Comparison of ENCODE assay signal across 2 cellular contexts in genomic region chr9:93091056-93091452, GRCh38.
TF ChIP-seq lines count a peak whose summit lies in the region.

No MANE protein-coding gene starts in this region.

TF ChIP-seq in HCT116, 20 proteins besides CTCF, POLR2A, EP300 and RAD21:
- TF ChIP-seq FOSL1 (IDR thresholded peaks at IDR 0.05; ENCODE audit: low read depth) (no peak), ELF1 (IDR thresholded peaks at IDR 0.05; ENCODE audit: borderline replicate concordance, low read depth) (no peak), MAX (IDR thresholded peaks at IDR 0.05) (no peak), ATF3 (IDR thresholded peaks at IDR 0.05) (no peak), ZBTB33 (IDR thresholded peaks at IDR 0.05; ENCODE audit: extremely low read depth, insufficient replicate concordance, low read length) (no peak), JUND (IDR thresholded peaks at IDR 0.05) (no peak), TCF7L2 (IDR thresholded peaks at IDR 0.05; ENCODE audit: borderline replicate concordance, extremely low read depth, insufficient read depth, insufficient read length) (no peak), YY1 (IDR thresholded peaks at IDR 0.05; ENCODE audit: extremely low read depth, insufficient replicate concordance, low read depth, low read length) (no peak), CEBPB (IDR thresholded peaks at IDR 0.05; ENCODE audit: low read depth) (no peak), REST (IDR thresholded peaks at IDR 0.05; ENCODE audit: low read depth) (no peak), ZFX (IDR thresholded peaks at IDR 0.05) (no peak), SRF (IDR thresholded peaks at IDR 0.05; ENCODE audit: low read depth) (no peak), EZH2phosphoT487 (IDR thresholded peaks at IDR 0.05; ENCODE audit: borderline replicate concordance) (no peak), ZNF274 (IDR thresholded peaks at IDR 0.05; ENCODE audit: low read depth, low read length) (no peak), SIN3A (IDR thresholded peaks at IDR 0.05; ENCODE audit: low read depth) (no peak)

TF ChIP-seq in GM12878, 131 proteins besides CTCF, POLR2A, EP300 and RAD21:
- no peak for TF ChIP-seq PAX5 (IDR thresholded peaks at IDR 0.05; ENCODE audit: borderline replicate concordance, low read depth, low read length)
- TF ChIP-seq CEBPZ (IDR thresholded peaks at IDR 0.05; ENCODE audit: low read depth, low read length) = no peak
- no peak for TF ChIP-seq SUPT20H (IDR thresholded peaks at IDR 0.05; ENCODE audit: borderline replicate concordance, control insufficient read depth, low read depth, low read length)
- no peak for TF ChIP-seq HDAC2 (IDR thresholded peaks at IDR 0.05)
- no peak for TF ChIP-seq RCOR1 (conservative IDR thresholded peaks at IDR 0.05; ENCODE audit: low read depth, low read length)
- no peak for TF ChIP-seq ESRRA (IDR thresholded peaks at IDR 0.05; ENCODE audit: low read length)
- TF ChIP-seq POLR2AphosphoS2 (IDR thresholded peaks at IDR 0.05; ENCODE audit: low read depth, low read length) = no peak
- no peak for TF ChIP-seq TBL1XR1 (IDR thresholded peaks at IDR 0.05; ENCODE audit: low read depth, low read length)
- TF ChIP-seq MAX (IDR thresholded peaks at IDR 0.05; ENCODE audit: low read depth, low read length) = no peak
- TF ChIP-seq MTA3 (IDR thresholded peaks at IDR 0.05; ENCODE audit: borderline replicate concordance, low read length) = no peak
